In the genomic region with DNA sequence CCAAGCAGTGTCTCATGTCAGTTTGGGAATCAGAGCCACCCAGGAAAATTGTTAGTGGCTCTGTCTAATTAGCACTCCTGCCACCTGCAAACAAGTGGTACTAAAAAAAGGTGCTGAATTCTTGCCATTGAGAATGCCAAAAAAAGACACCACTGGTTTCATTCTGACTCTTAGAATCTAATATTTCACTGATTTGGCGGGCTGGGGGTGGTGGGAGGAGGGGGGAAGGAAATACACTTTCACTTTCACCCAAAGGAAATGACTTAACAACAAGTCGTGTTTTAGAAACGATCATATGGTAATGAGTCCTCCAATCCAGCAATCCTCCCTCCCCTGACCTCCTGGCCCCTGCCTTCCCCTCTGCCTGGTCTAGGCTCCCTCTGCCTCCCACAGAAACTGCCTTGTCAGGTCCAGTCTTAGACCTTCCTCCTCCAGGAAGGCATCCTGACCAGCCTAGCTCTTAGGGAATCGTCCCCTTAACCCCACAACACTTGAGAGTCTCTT, we compare ENCODE assay signal across 8 cellular contexts. TPM values are rescaled to one million over a fixed set of nuclear protein-coding genes. Genes with fewer than 3 reads are reported as not detected.
DNase-seq lines count a peak whose midpoint lies in the region; ATAC-seq and TF ChIP-seq lines count a peak whose summit lies in the region.

No MANE protein-coding gene starts in this region.

- peaks cover 21% of the 10 kb centered on the region for H3K4me1 ChIP-seq in MM.1S (ENCODE audit: low read length)

- H3K9me2 ChIP-seq in MM.1S (replicated peaks; ENCODE audit: insufficient read depth, low read length) = no peaks in the 10 kb centered on the region

- H3K79me2 ChIP-seq in MM.1S (ENCODE audit: low read length) = no peaks in the 10 kb centered on the region

- H3K27ac ChIP-seq in MM.1S (ENCODE audit: low read length) = no peak overlapping the region

- DNase-seq in Daoy (ENCODE audit: low read depth) (peak; percentile 83), MM.1S (peak; percentile 78), pulmonary artery endothelial cell (ENCODE audit: low read depth, low spot score) (peak; percentile 72), GM19240 (ENCODE audit: insufficient read length, low spot score) (no peak), amygdala (lab: John Stamatoyannopoulos, UW) (no peak), head of caudate nucleus (no peak)
- DNase-seq in activated naive CD4-positive, alpha-beta T cell treated with anti-CD3 and anti-CD28 coated beads, Interleukin-2, amount 50 U/mL, for 72 hours (ENCODE audit: low spot score in 2 of 2) = peak in 1 of 2 donors; percentile 22

- no peak overlapping the region for H3K9ac ChIP-seq in MM.1S (ENCODE audit: low read length)

- H4K20me1 ChIP-seq in MM.1S (ENCODE audit: insufficient read depth, low read length) = no peaks in the 10 kb centered on the region

- peaks cover 3% of the 10 kb centered on the region; the same call in 1 of the 2 replicates for H3F3A ChIP-seq in MM.1S (ENCODE audit: insufficient read depth, low read length)

- H3K36me3 ChIP-seq in MM.1S (replicated peaks; ENCODE audit: insufficient read depth, low read length) = no peaks in the 10 kb centered on the region

- H3K27ac Mint-ChIP-seq in activated naive CD4-positive, alpha-beta T cell treated with anti-CD3 and anti-CD28 coated beads, Interleukin-2, amount 50 U/mL, for 72 hours = peak overlapping the region; percentile 86 to 87

- no peak overlapping the region for H2AFZ ChIP-seq in MM.1S (ENCODE audit: low read length)

- H3K27me3 ChIP-seq in MM.1S (replicated peaks; ENCODE audit: insufficient read depth, low read length) = peaks cover 40% of the 10 kb centered on the region

- H3K4me2 ChIP-seq in MM.1S (ENCODE audit: low read depth, low read length) = peak overlapping the region; percentile 42

- H3K4me3 ChIP-seq in MM.1S (ENCODE audit: low read length) = no peak overlapping the region

- intact Hi-C loops in head of caudate nucleus (cut with DNase I) = loop anchor here (10.0 kb wide), 1 partner anchor 184 kb away; no protein-coding TSS in a partner anchor

- peaks cover 0 to 6% of the 10 kb centered on the region in 2 donors for H3K36me3 Mint-ChIP-seq in activated naive CD4-positive, alpha-beta T cell treated with anti-CD3 and anti-CD28 coated beads, Interleukin-2, amount 50 U/mL, for 72 hours

- no peaks in the 10 kb centered on the region for H3K9me3 ChIP-seq in MM.1S (replicated peaks; ENCODE audit: insufficient read depth, low read length)

- H3K9me3 Mint-ChIP-seq in activated naive CD4-positive, alpha-beta T cell treated with anti-CD3 and anti-CD28 coated beads, Interleukin-2, amount 50 U/mL, for 72 hours = no peaks in the 10 kb centered on the region

- no peak for TF ChIP-seq CTCF in MM.1S (IDR thresholded peaks at IDR 0.05; ENCODE audit: low read length)

- ATAC-seq in GM21717 (IDR thresholded peaks at IDR 0.05; ENCODE audit: unreplicated experiment) = peak; percentile 44
- ATAC-seq in activated naive CD4-positive, alpha-beta T cell treated with anti-CD3 and anti-CD28 coated beads, Interleukin-2, amount 50 U/mL, for 72 hours = peak; percentile 69 to 73

RNA-seq across cellular contexts. Expression of a gene that starts 4.4 kb away (rescaled TPM):
- total RNA-seq in Daoy (2014; rRNA removed; shearing (Covaris generic)) = 4.6 and 5.6 TPM in 2 replicates
- 1 to 10 TPM; 1.2 to 4.7 TPM for total RNA-seq in activated naive CD4-positive, alpha-beta T cell treated with anti-CD3 and anti-CD28 coated beads, Interleukin-2, amount 50 U/mL, for 72 hours
- total RNA-seq in pulmonary artery endothelial cell = 4.2 and 5.6 TPM in 2 replicates

Comparison
In these comparisons a context has a peak if more than half of its experiments do, and no peak if none do; other contexts are left out.
1. DNase-seq: peak in Daoy (single experiment), MM.1S (single experiment) and pulmonary artery endothelial cell (single experiment); none in GM19240 (single experiment), amygdala (0 of 56) and head of caudate nucleus (0 of 42).